Comparison of ENCODE assay signal across 1 cellular context in genomic region chr7:99034932-99035722, GRCh38.
TF ChIP-seq lines count a peak whose summit lies in the region.

No MANE protein-coding gene starts in this region.

TF ChIP-seq in WTC11, 78 proteins besides CTCF, POLR2A, EP300 and RAD21 (continued from another document):
- TF ChIP-seq ZBTB43 (CRISPR knock-in tag; IDR thresholded peaks at IDR 0.05) (no peak), ATF6 (CRISPR knock-in tag; IDR thresholded peaks at IDR 0.05) (no peak), IRF1 (CRISPR knock-in tag; IDR thresholded peaks at IDR 0.05) (no peak)
